Comparison of ENCODE assay signal across 8 cellular contexts in the genomic region with DNA sequence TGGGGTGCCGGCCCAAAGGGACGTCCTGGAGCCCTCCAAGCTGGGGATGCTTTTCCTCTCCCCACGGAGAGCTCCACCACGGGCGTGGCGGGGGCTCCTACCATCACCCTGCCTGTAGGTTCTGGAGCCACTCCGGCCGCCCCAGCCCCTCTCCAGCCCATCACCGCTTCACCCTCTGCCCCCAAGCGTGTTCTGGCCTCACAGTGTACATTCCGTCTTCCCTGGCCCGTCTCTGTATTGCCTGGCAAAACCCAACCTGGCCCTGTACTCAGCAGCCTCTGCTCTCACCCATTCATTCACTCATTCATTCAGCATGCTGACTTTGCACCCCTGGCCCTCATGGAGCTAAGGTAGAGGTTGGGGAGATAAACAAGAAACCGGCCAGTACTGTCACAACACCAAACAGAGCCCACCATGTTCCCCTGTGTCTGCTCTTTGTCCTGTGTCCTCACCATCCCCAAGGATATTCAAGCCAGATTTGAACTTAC. TPM values are rescaled to one million over a fixed set of nuclear protein-coding genes. Genes with fewer than 3 reads are reported as not detected.
DNase-seq lines count a peak whose midpoint lies in the region; ATAC-seq, FAIRE-seq and TF ChIP-seq lines count a peak whose summit lies in the region.

No MANE protein-coding gene starts in this region.

- no peak for TF ChIP-seq CTCF in astrocyte (IDR thresholded peaks at IDR 0.05; ENCODE audit: insufficient read depth, low read depth, low read length)
- no peak for TF ChIP-seq CTCF in lung (IDR thresholded peaks at IDR 0.05; ENCODE audit: control extremely low read depth, extremely low read depth)
- peak; percentile 1 for TF ChIP-seq CTCF in type B pancreatic cell (conservative IDR thresholded peaks at IDR 0.05)

- no peak for FAIRE-seq in astrocyte (lab: Jason Lieb, UNC)

- H3K9me3 ChIP-seq in astrocyte (ENCODE audit: insufficient read depth, low read depth, low read length) (no peaks in the 10 kb centered on the region), lung (ENCODE audit: control insufficient read depth in 2 of 2, insufficient read depth in 1 of 2, low read length in 1 of 2) (no peaks in the 10 kb centered on the region)

- peak overlapping the region; percentile 94 for H3K27ac Mint-ChIP-seq in activated naive CD4-positive, alpha-beta T cell treated with anti-CD3 and anti-CD28 coated beads, Interleukin-2, amount 50 U/mL, for 24 hours
- H3K27ac Mint-ChIP-seq in astrocyte (ENCODE audit: unreplicated experiment) = peak overlapping the region; percentile 84
- H3K27ac Mint-ChIP-seq in type B pancreatic cell = peak overlapping the region; percentile 83

- no peak overlapping the region for H2AFZ ChIP-seq in astrocyte (ENCODE audit: low read depth, low read length)

- DNase-seq in activated naive CD4-positive, alpha-beta T cell treated with anti-CD3 and anti-CD28 coated beads, Interleukin-2, amount 50 U/mL, for 16 hours = no peak
- DNase-seq in astrocyte (ENCODE audit: low read depth) (no peak), lung (ENCODE audit: low spot score) (no peak), type B pancreatic cell (ENCODE audit: extremely low spot score, unreplicated experiment) (no peak), iPS-NIHi7 (ENCODE audit: extremely low spot score) (no peak), dedifferentiated amniotic fluid mesenchymal stem cell (ENCODE audit: extremely low spot score) (no peak)

- no peaks in the 10 kb centered on the region for H3K27me3 Mint-ChIP-seq in activated naive CD4-positive, alpha-beta T cell treated with anti-CD3 and anti-CD28 coated beads, Interleukin-2, amount 50 U/mL, for 24 hours
- no peaks in the 10 kb centered on the region for H3K27me3 Mint-ChIP-seq in astrocyte (ENCODE audit: low read depth, unreplicated experiment)
- H3K27me3 Mint-ChIP-seq in type B pancreatic cell = no peaks in the 10 kb centered on the region

- H3K27me3 ChIP-seq in astrocyte (ENCODE audit: insufficient read depth, low read length) = no peaks in the 10 kb centered on the region
- no peaks in the 10 kb centered on the region for H3K27me3 ChIP-seq in lung (ENCODE audit: control insufficient read depth, insufficient read depth)

- WGBS in lung, 2 donors = 31 to 64% methylated on average over 7 to 13 of the region's 13 CpGs

- peaks cover 44% of the 10 kb centered on the region for H4K20me1 ChIP-seq in astrocyte (ENCODE audit: insufficient read depth, low read length)

- no peaks in the 10 kb centered on the region for H3K9me3 Mint-ChIP-seq in activated naive CD4-positive, alpha-beta T cell treated with anti-CD3 and anti-CD28 coated beads, Interleukin-2, amount 50 U/mL, for 24 hours
- H3K9me3 Mint-ChIP-seq in astrocyte (ENCODE audit: unreplicated experiment) = no peaks in the 10 kb centered on the region
- no peaks in the 10 kb centered on the region for H3K9me3 Mint-ChIP-seq in type B pancreatic cell

- H3K4me2 ChIP-seq in astrocyte (ENCODE audit: low read length) = peak overlapping the region; percentile 94

- peaks cover 19% of the 10 kb centered on the region for H3K79me2 ChIP-seq in astrocyte (ENCODE audit: insufficient read depth, low read length)

- no peaks in the 10 kb centered on the region for H3K36me3 Mint-ChIP-seq in activated naive CD4-positive, alpha-beta T cell treated with anti-CD3 and anti-CD28 coated beads, Interleukin-2, amount 50 U/mL, for 24 hours
- H3K36me3 Mint-ChIP-seq in astrocyte (ENCODE audit: low read depth, unreplicated experiment) (peaks cover 6% of the 10 kb centered on the region), type B pancreatic cell (no peaks in the 10 kb centered on the region)

- peak overlapping the region; percentile 88 for H3K9ac ChIP-seq in astrocyte (ENCODE audit: low read length)

- ATAC-seq in lung (ENCODE audit: insufficient read depth, low FRiP score) (no peak), GM21526 (IDR thresholded peaks at IDR 0.05; ENCODE audit: low FRiP score, unreplicated experiment) (no peak)

- peak overlapping the region; percentile 86 for H3K4me3 Mint-ChIP-seq in activated naive CD4-positive, alpha-beta T cell treated with anti-CD3 and anti-CD28 coated beads, Interleukin-2, amount 50 U/mL, for 24 hours
- H3K4me3 Mint-ChIP-seq in astrocyte (ENCODE audit: unreplicated experiment) = peak overlapping the region; percentile 81
- peak overlapping the region; percentile 86 for H3K4me3 Mint-ChIP-seq in type B pancreatic cell

- H3K36me3 ChIP-seq in astrocyte (ENCODE audit: insufficient read depth, low read length) (no peaks in the 10 kb centered on the region), lung (ENCODE audit: control insufficient read depth in 2 of 2, insufficient read depth in 2 of 2, low read length in 2 of 2) (peaks cover 0 to 5% of the 10 kb centered on the region in 2 donors)

- H3K4me3 ChIP-seq in astrocyte (ENCODE audit: insufficient read depth, low read depth, low read length) (no peak overlapping the region), lung (peak overlapping the region; percentile 81)

- H3K4me1 Mint-ChIP-seq in activated naive CD4-positive, alpha-beta T cell treated with anti-CD3 and anti-CD28 coated beads, Interleukin-2, amount 50 U/mL, for 24 hours = peaks cover 11% of the 10 kb centered on the region
- peaks cover 23% of the 10 kb centered on the region for H3K4me1 Mint-ChIP-seq in astrocyte (ENCODE audit: low read depth, unreplicated experiment)
- H3K4me1 Mint-ChIP-seq in type B pancreatic cell (ENCODE audit: unreplicated experiment) = peaks cover 19% of the 10 kb centered on the region

- H3K27ac ChIP-seq in astrocyte (ENCODE audit: low read depth, low read length) (no peak overlapping the region), lung (ENCODE audit: low read depth in 1 of 2, low read length in 1 of 2) (peak overlapping the region in 1 of 2 donors; percentile 33)

- H3K4me1 ChIP-seq in astrocyte (ENCODE audit: insufficient read depth, low read length) (no peaks in the 10 kb centered on the region), lung (ENCODE audit: control insufficient read depth in 2 of 2, insufficient read depth in 2 of 2, low read length in 2 of 2) (peaks cover 3 to 13% of the 10 kb centered on the region in 2 donors)

RNA-seq across cellular contexts. Expression of a gene that starts 20.3 kb away (rescaled TPM):
- 24.3 and 30.2 TPM in 2 replicates for total RNA-seq in astrocyte
- total RNA-seq in lung = 10 to 100 TPM; 45.6 to 75.3 TPM
- polyA plus RNA-seq in lung = 10 to 100 TPM; 34.6 to 91.0 TPM
- 72.8 and 101 TPM in 2 replicates for total RNA-seq in type B pancreatic cell (ENCODE audit: low replicate concordance)

RNA-seq across cellular contexts. Expression of a gene that starts 37.2 kb away (rescaled TPM):
- total RNA-seq in astrocyte = not detected in 2 replicates
- under 1 TPM in 1 of 2 donors, not detected in 1; 0.12 TPM for total RNA-seq in lung
- polyA plus RNA-seq in lung = under 1 TPM; 0.02 to 0.06 TPM
- total RNA-seq in type B pancreatic cell (ENCODE audit: low replicate concordance) = not detected in 2 replicates

RNA-seq across cellular contexts. Expression of a gene that starts 47.0 kb away (rescaled TPM):
- total RNA-seq in astrocyte (84.5 and 87.5 TPM in 2 replicates), lung (10 to 100 TPM; 42.1 to 62.9 TPM), type B pancreatic cell (ENCODE audit: low replicate concordance) (79.8 and 98.0 TPM in 2 replicates)
- 10 to 100 TPM; 22.9 to 27.0 TPM for polyA plus RNA-seq in lung
